16 cellular contexts compared by ENCODE assay signal in the genomic region with DNA sequence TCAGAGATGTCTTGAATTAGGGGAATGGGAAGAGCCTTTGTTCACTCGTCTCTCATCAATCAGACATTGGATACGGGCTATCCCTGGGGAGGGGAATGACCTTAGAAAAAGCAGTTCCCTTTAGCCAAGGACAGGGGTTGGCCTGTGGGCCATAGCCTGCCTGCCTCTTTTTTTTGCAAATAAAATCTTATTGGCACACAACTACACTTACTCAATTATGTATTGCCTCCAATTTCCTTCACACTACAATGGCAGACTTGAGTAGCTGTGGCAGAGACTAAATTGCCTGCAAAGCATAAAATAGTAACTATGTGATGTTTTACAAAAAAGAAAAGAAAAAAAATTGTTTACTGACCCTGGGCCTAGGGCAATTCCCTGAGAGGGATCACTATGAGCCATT. TPM values are rescaled to one million over a fixed set of nuclear protein-coding genes. Genes with fewer than 3 reads are reported as not detected.
DNase-seq lines count a peak whose midpoint lies in the region; ATAC-seq and TF ChIP-seq lines count a peak whose summit lies in the region.
"Had no signal": no experiment of that assay in that cellular context is flagged by ENCODE, and none has a peak within 500 bp of the region (broad histone marks: within the 10 kb centered on the region; RNA-seq: fewer than 3 reads in every experiment).

No MANE protein-coding gene starts in this region.

- H3K4ac ChIP-seq in mesenchymal stem cell (ENCODE audit: low read depth in 1 of 2, low read length in 2 of 2) = no peak overlapping the region

- TF ChIP-seq CTCF in breast epithelium (IDR thresholded peaks at IDR 0.05) = no peak
- no peak for TF ChIP-seq CTCF in MCF 10A (IDR thresholded peaks at IDR 0.05; ENCODE audit: unreplicated experiment)
- TF ChIP-seq CTCF in Caco-2 (IDR thresholded peaks at IDR 0.05; ENCODE audit: insufficient read depth in 1 of 2, low read depth in 1 of 2, low read length in 1 of 2, severe bottlenecking in 1 of 2, unreplicated experiment in 1 of 2) = no peak

- H3K4me1 ChIP-seq in breast epithelium (no peaks in the 10 kb centered on the region), Caco-2 (peaks cover 42% of the 10 kb centered on the region), mesenchymal stem cell (ENCODE audit: control insufficient read depth, insufficient read depth, low read depth, low read length) (peaks cover 2% of the 10 kb centered on the region)
- H3K4me1 ChIP-seq: BLaER1 had no signal

- no peaks in the 10 kb centered on the region for H3K79me1 ChIP-seq in mesenchymal stem cell (replicated peaks; ENCODE audit: low read length, poor library complexity, severe bottlenecking)

- peak; percentile 41 for ATAC-seq in sciatic nerve

- CTCF ChIA-PET in MCF 10A (lab: Yijun Ruan, JAX) = no interaction called here
- CTCF ChIA-PET in Caco-2 (lab: Charles Lee) = interaction anchor here (0.5 kb wide), 1 partner anchor 189 kb away, joined by 5 read pairs; no protein-coding TSS in a partner anchor

- no peak overlapping the region for H2BK15ac ChIP-seq in mesenchymal stem cell (ENCODE audit: low read depth, poor library complexity, severe bottlenecking)

- H3K27me3 Mint-ChIP-seq in MCF 10A (ENCODE audit: insufficient read depth, unreplicated experiment) (peaks cover 65% of the 10 kb centered on the region), Caco-2 (ENCODE audit: insufficient read depth, unreplicated experiment) (no peaks in the 10 kb centered on the region)

- peaks cover 0 to 4% of the 10 kb centered on the region in 2 donors for H3K27me3 ChIP-seq in breast epithelium
- H3K27me3 ChIP-seq in Caco-2 (replicated peaks; ENCODE audit: control insufficient read depth, insufficient read depth, low read length) = no peaks in the 10 kb centered on the region
- no peaks in the 10 kb centered on the region for H3K27me3 ChIP-seq in mesenchymal stem cell (ENCODE audit: control insufficient read depth in 1 of 2, insufficient read depth in 1 of 2, low read length in 2 of 2)

- no peak overlapping the region for H3K18ac ChIP-seq in mesenchymal stem cell (ENCODE audit: low read depth in 1 of 2, low read length in 2 of 2)

- H3K9me3 ChIP-seq in breast epithelium (no peaks in the 10 kb centered on the region), Caco-2 (no peaks in the 10 kb centered on the region), mesenchymal stem cell (ENCODE audit: control insufficient read depth, low read length) (no peaks in the 10 kb centered on the region)
- H3K9me3 ChIP-seq: BLaER1 had no signal

- no peak overlapping the region for H4K8ac ChIP-seq in mesenchymal stem cell (ENCODE audit: low read length)

- no peak overlapping the region for H3K4me2 ChIP-seq in mesenchymal stem cell (ENCODE audit: low read length, poor library complexity, severe bottlenecking)
- H3K4me2 ChIP-seq: BLaER1 had no signal

- H3K4me3 Mint-ChIP-seq in MCF 10A (ENCODE audit: unreplicated experiment) (no peak overlapping the region), Caco-2 (ENCODE audit: unreplicated experiment) (no peak overlapping the region)
- H3K4me3 Mint-ChIP-seq: CD8-positive, alpha-beta memory T cell; HFFc6 had no signal

- POLR2A ChIA-PET in MCF 10A (lab: Yijun Ruan, JAX) (no interaction called here), Caco-2 (lab: Charles Lee) (no interaction called here)

- H3K36me3 Mint-ChIP-seq in MCF 10A (ENCODE audit: insufficient read depth, unreplicated experiment) = no peaks in the 10 kb centered on the region
- peaks cover 6% of the 10 kb centered on the region for H3K36me3 Mint-ChIP-seq in Caco-2 (ENCODE audit: insufficient read depth, unreplicated experiment)

- no peak overlapping the region for H2AK5ac ChIP-seq in mesenchymal stem cell (ENCODE audit: low read length, severe bottlenecking)

- no peak overlapping the region for H4K91ac ChIP-seq in mesenchymal stem cell (ENCODE audit: low read length)

- H3K36me3 ChIP-seq in breast epithelium (no peaks in the 10 kb centered on the region), Caco-2 (ENCODE audit: control insufficient read depth, insufficient read depth, low read length) (no peaks in the 10 kb centered on the region), mesenchymal stem cell (ENCODE audit: control insufficient read depth in 1 of 2, insufficient read depth in 2 of 2, low read depth in 1 of 2, low read length in 2 of 2) (no peaks in the 10 kb centered on the region)
- H3K36me3 ChIP-seq: BLaER1 had no signal

- H3K27ac ChIP-seq in breast epithelium = peak overlapping the region; percentile 54 to 74
- H3K27ac ChIP-seq in mesenchymal stem cell (ENCODE audit: low read length, poor library complexity, severe bottlenecking) = no peak overlapping the region
- H3K27ac ChIP-seq: 22Rv1, BLaER1 had no signal

- no peak for DNase-seq in breast epithelium (ENCODE audit: low spot score in 2 of 2)
- DNase-seq in MCF 10A (ENCODE audit: unreplicated experiment) = no peak
- DNase-seq in Caco-2 = no peak
- no peak for DNase-seq in mesenchymal stem cell
- no peak for DNase-seq in sciatic nerve (ENCODE audit: low spot score)
- DNase-seq in midbrain (lab: John Stamatoyannopoulos, UW) = no peak
- DNase-seq in activated naive CD4-positive, alpha-beta T cell (lab: John Stamatoyannopoulos, UW) = no peak
- no peak for DNase-seq in OCI-M1 (lab: John Stamatoyannopoulos, UW)
- DNase-seq: CD8-positive, alpha-beta memory T cell; HCEC 1CT; HFFc6 had no signal

- H3K14ac ChIP-seq in mesenchymal stem cell (ENCODE audit: low read length in 2 of 2) = no peak overlapping the region

- no peak overlapping the region for H2BK12ac ChIP-seq in mesenchymal stem cell (ENCODE audit: low read length in 2 of 2)

- H3K9me3 Mint-ChIP-seq in MCF 10A (ENCODE audit: unreplicated experiment) = peaks cover 7% of the 10 kb centered on the region
- H3K9me3 Mint-ChIP-seq in Caco-2 (ENCODE audit: unreplicated experiment) = peaks cover 9% of the 10 kb centered on the region
- H3K9me3 Mint-ChIP-seq: CD8-positive, alpha-beta memory T cell had no signal

- H2AFZ ChIP-seq in mesenchymal stem cell (ENCODE audit: low read depth, low read length) = no peak overlapping the region

- H3K27ac Mint-ChIP-seq in MCF 10A (ENCODE audit: low read depth, unreplicated experiment) (no peak overlapping the region), Caco-2 (ENCODE audit: unreplicated experiment) (peak overlapping the region; percentile 72)
- H3K27ac Mint-ChIP-seq: HFFc6 had no signal

- no peak overlapping the region for H2BK5ac ChIP-seq in mesenchymal stem cell (ENCODE audit: low read depth, low read length, poor library complexity, severe bottlenecking)

- H3K4me3 ChIP-seq in breast epithelium (no peak overlapping the region), Caco-2 (ENCODE audit: low read depth, low read length) (no peak overlapping the region), mesenchymal stem cell (ENCODE audit: insufficient read depth in 1 of 2, low read depth in 1 of 2, low read length in 2 of 2) (peak overlapping the region in 1 of 2 experiments; percentile 50)
- H3K4me3 ChIP-seq: BLaER1 had no signal

- H2BK120ac ChIP-seq in mesenchymal stem cell (ENCODE audit: low read depth, low read length) = peak overlapping the region; percentile 19

- H3K4me1 Mint-ChIP-seq in MCF 10A (ENCODE audit: insufficient read depth, unreplicated experiment) = peaks cover 6% of the 10 kb centered on the region
- H3K4me1 Mint-ChIP-seq in Caco-2 (ENCODE audit: low read depth, unreplicated experiment) = peaks cover 15% of the 10 kb centered on the region
- H3K4me1 Mint-ChIP-seq: CD8-positive, alpha-beta memory T cell had no signal

- TF ChIP-seq POLR2A in breast epithelium (IDR thresholded peaks at IDR 0.05) = no peak

- 92% methylated on average over 2 of the region's 2 CpGs for WGBS in mesenchymal stem cell

- intact Hi-C loops in breast epithelium (cut with DNase I; ENCODE audit: low total_unique reads) (no loop called here), MCF 10A (cut with micrococcal nuclease) (no loop called here), Caco-2 (cut with micrococcal nuclease; ENCODE audit: unreplicated experiment) (no loop called here), sciatic nerve (cut with DNase I) (no loop called here)

- H3K23ac ChIP-seq in mesenchymal stem cell (ENCODE audit: low read length in 2 of 2) = no peak overlapping the region

- peak overlapping the region; percentile 77 for H3K9ac ChIP-seq in mesenchymal stem cell (ENCODE audit: low read length)
- H3K9ac ChIP-seq: BLaER1 had no signal

- BruUV-seq in MCF 10A (replicated peaks; lab: Mats Ljungman, UMichigan) = no TSS peak
- no TSS peak for BruUV-seq in Caco-2 (replicated peaks; lab: Mats Ljungman, UMichigan)

RNA-seq across cellular contexts. Expression of gene PPP1R2C, which starts 23.4 kb away (rescaled TPM):
- total RNA-seq in breast epithelium (not detected), MCF 10A (2022) (not detected in 2 replicates), Caco-2 (2022) (not detected in 2 replicates), sciatic nerve (not detected)
- polyA plus RNA-seq in mesenchymal stem cell (2013, experiment 1 of 2) = not detected
- polyA plus RNA-seq in mesenchymal stem cell (2013, experiment 2 of 2) = not detected
- total RNA-seq: A673; CD8-positive, alpha-beta memory T cell; Daoy; H4; HFFc6 had no signal
